Comparison of ENCODE assay signal across 32 cellular contexts in genomic region chr2:168997113-168997512, GRCh38. TPM values are rescaled to one million over a fixed set of nuclear protein-coding genes. Genes with fewer than 3 reads are reported as not detected.
DNase-seq lines count a peak whose midpoint lies in the region; ATAC-seq, FAIRE-seq and TF ChIP-seq lines count a peak whose summit lies in the region.
"Had no signal": no experiment of that assay in that cellular context is flagged by ENCODE, and none has a peak within 500 bp of the region (broad histone marks: within the 10 kb centered on the region; RNA-seq: fewer than 3 reads in every experiment).

No MANE protein-coding gene starts in this region.

- H3K4me3 Mint-ChIP-seq in neural progenitor cell = no peak overlapping the region
- H3K4me3 Mint-ChIP-seq: activated CD4-positive, alpha-beta memory T cell treated with anti-CD3 and anti-CD28 coated beads for 36 hours; activated naive CD8-positive, alpha-beta T cell; brain had no signal

- TF ChIP-seq EP300 in esophagus muscularis mucosa (IDR thresholded peaks at IDR 0.05) = no peak

- H3K27me3 ChIP-seq in right atrium auricular region = no peaks in the 10 kb centered on the region
- no peaks in the 10 kb centered on the region for H3K27me3 ChIP-seq in body of pancreas
- H3K27me3 ChIP-seq in hepatocyte = no peaks in the 10 kb centered on the region
- H3K27me3 ChIP-seq in esophagus muscularis mucosa = no peaks in the 10 kb centered on the region
- no peaks in the 10 kb centered on the region for H3K27me3 ChIP-seq in neural progenitor cell
- H3K27me3 ChIP-seq: BLaER1, colonic mucosa had no signal

- no peaks in the 10 kb centered on the region for H3K27me3 Mint-ChIP-seq in neural progenitor cell (ENCODE audit: insufficient read depth, low read depth)
- H3K27me3 Mint-ChIP-seq: brain had no signal

- H3K9me3 Mint-ChIP-seq in neural progenitor cell = no peaks in the 10 kb centered on the region
- H3K9me3 Mint-ChIP-seq: activated CD4-positive, alpha-beta memory T cell treated with anti-CD3 and anti-CD28 coated beads for 36 hours; activated T-helper 2 cell treated with anti-CD3 and anti-CD28 coated beads, Interferon-gamma antibody, Interleukin-2, Interleukin-4, amounts not matched to agents 10 μg/mL and 5 μg/mL and 100 μg/mL, durations not matched to agents 14 hours and 24 hours and 36 hours; brain had no signal

- DNase-seq in Right ventricle myocardium inferior (ENCODE audit: missing footprints) (no peak), right atrium auricular region (ENCODE audit: low spot score) (no peak), body of pancreas (no peak), hepatocyte (ENCODE audit: low spot score) (peak; percentile 13), esophagus muscularis mucosa (ENCODE audit: extremely low spot score) (no peak), neural progenitor cell (ENCODE audit: low spot score) (no peak), frontal cortex (ENCODE audit: low spot score in 2 of 2) (no peak)
- no peak for DNase-seq in activated effector memory CD4-positive, alpha-beta T cell treated with anti-CD3 and anti-CD28 coated beads, Interleukin-2, amount 50 U/mL, for 16 hours
- DNase-seq: ACHN; activated CD4-positive, alpha-beta memory T cell treated with anti-CD3 and anti-CD28 coated beads for 36 hours; activated CD8-positive, alpha-beta memory T cell treated with anti-CD3 and anti-CD28 coated beads, Interleukin-2, amount 50 U/mL, for 48 hours; colonic mucosa; COR-L47; DND-41; effector memory CD4-positive, alpha-beta T cell; H7; Karpas-422; kidney; NCI-H2029 treated with DMSO at 0.1 percent for 48 hours; stimulated activated CD4-positive, alpha-beta T cell treated with anti-CD3 and anti-CD28 coated beads, Interleukin-1b, Interleukin-23, amount 100 ng/mL, for 48 hours; substantia nigra; SW 1271; T1000 had no signal

- H3K4me3 ChIP-seq in right atrium auricular region = no peak overlapping the region
- no peak overlapping the region for H3K4me3 ChIP-seq in body of pancreas
- H3K4me3 ChIP-seq in hepatocyte = no peak overlapping the region
- no peak overlapping the region for H3K4me3 ChIP-seq in esophagus muscularis mucosa
- no peak overlapping the region for H3K4me3 ChIP-seq in neural progenitor cell
- H3K4me3 ChIP-seq: BLaER1, colonic mucosa, GM12878, prostate gland, skin epidermis had no signal

- intact Hi-C loops in Right ventricle myocardium inferior (cut with DNase I) (no loop called here), body of pancreas (cut with DNase I) (no loop called here), esophagus muscularis mucosa (cut with DNase I) (no loop called here)

- TF ChIP-seq POLR2A in body of pancreas (IDR thresholded peaks at IDR 0.05) (no peak), esophagus muscularis mucosa (IDR thresholded peaks at IDR 0.05; ENCODE audit: low read depth) (no peak)

- FAIRE-seq in frontal cortex (lab: Jason Lieb, UNC) = no peak
- FAIRE-seq: GM12878, kidney had no signal

- WGBS in body of pancreas, 2 donors = 14 to 32% methylated on average over 1 of the region's 1 CpG
- 33% methylated on average over 1 of the region's 1 CpG for WGBS in hepatocyte (ENCODE audit: low lambda C conversion rate, missing lambda C conversion rate)
- 45% methylated on average over 1 of the region's 1 CpG for WGBS in esophagus muscularis mucosa

- H3K9me3 ChIP-seq in right atrium auricular region (no peaks in the 10 kb centered on the region), body of pancreas (no peaks in the 10 kb centered on the region), hepatocyte (ENCODE audit: low read depth) (no peaks in the 10 kb centered on the region), esophagus muscularis mucosa (no peaks in the 10 kb centered on the region), neural progenitor cell (ENCODE audit: low read depth) (no peaks in the 10 kb centered on the region)
- H3K9me3 ChIP-seq: BLaER1, colonic mucosa, prostate gland had no signal

- H3K36me3 Mint-ChIP-seq in neural progenitor cell = no peaks in the 10 kb centered on the region
- H3K36me3 Mint-ChIP-seq: activated CD4-positive, alpha-beta memory T cell treated with anti-CD3 and anti-CD28 coated beads for 36 hours; activated naive CD8-positive, alpha-beta T cell; brain had no signal

- H3K4me2 ChIP-seq in hepatocyte (no peak overlapping the region), neural progenitor cell (no peak overlapping the region)
- H3K4me2 ChIP-seq: BLaER1 had no signal

- ATAC-seq in Right ventricle myocardium inferior (peak; percentile 65), body of pancreas (peak; percentile 12)
- ATAC-seq: esophagus mucosa, GM12878 had no signal

- no peak overlapping the region for H3K9ac ChIP-seq in neural progenitor cell
- H3K9ac ChIP-seq: BLaER1 had no signal

- H3K27ac ChIP-seq in right atrium auricular region = peak overlapping the region in 1 of 2 donors; percentile 35
- H3K27ac ChIP-seq in body of pancreas = no peak overlapping the region
- no peak overlapping the region for H3K27ac ChIP-seq in hepatocyte
- H3K27ac ChIP-seq in esophagus muscularis mucosa (replicated peaks in 1 of 4) = no peak overlapping the region
- no peak overlapping the region for H3K27ac ChIP-seq in neural progenitor cell
- H3K27ac ChIP-seq: BLaER1, colonic mucosa, prostate gland, skin epidermis had no signal

- no peak overlapping the region for H3K27ac Mint-ChIP-seq in neural progenitor cell
- H3K27ac Mint-ChIP-seq: activated CD4-positive, alpha-beta memory T cell treated with anti-CD3 and anti-CD28 coated beads for 36 hours; activated naive CD8-positive, alpha-beta T cell; activated T-helper 2 cell treated with anti-CD3 and anti-CD28 coated beads, Interferon-gamma antibody, Interleukin-2, Interleukin-4, amounts not matched to agents 10 μg/mL and 5 μg/mL and 100 μg/mL, durations not matched to agents 14 hours and 24 hours and 36 hours; brain had no signal

- H3K4me1 ChIP-seq in right atrium auricular region = peaks cover 0 to 13% of the 10 kb centered on the region in 2 donors
- H3K4me1 ChIP-seq in body of pancreas = no peaks in the 10 kb centered on the region
- peaks cover 3% of the 10 kb centered on the region for H3K4me1 ChIP-seq in hepatocyte (ENCODE audit: insufficient read depth)
- H3K4me1 ChIP-seq in esophagus muscularis mucosa = no peaks in the 10 kb centered on the region
- no peaks in the 10 kb centered on the region for H3K4me1 ChIP-seq in neural progenitor cell
- H3K4me1 ChIP-seq: BLaER1, colonic mucosa, prostate gland had no signal

- no peaks in the 10 kb centered on the region for H3K9me2 ChIP-seq in hepatocyte (replicated peaks; ENCODE audit: insufficient read depth)

- no peaks in the 10 kb centered on the region for H3K4me1 Mint-ChIP-seq in neural progenitor cell

- H2AFZ ChIP-seq in hepatocyte (no peak overlapping the region), neural progenitor cell (replicated peaks) (no peak overlapping the region)

- TF ChIP-seq CTCF in right atrium auricular region (IDR thresholded peaks at IDR 0.05) (no peak), body of pancreas (IDR thresholded peaks at IDR 0.05) (no peak), hepatocyte (IDR thresholded peaks at IDR 0.05; ENCODE audit: poor library complexity) (no peak), esophagus muscularis mucosa (IDR thresholded peaks at IDR 0.05) (no peak), neural progenitor cell (IDR thresholded peaks at IDR 0.05) (no peak)

- H4K20me1 ChIP-seq in hepatocyte (ENCODE audit: insufficient read depth, poor library complexity, severe bottlenecking) = no peaks in the 10 kb centered on the region
- H4K20me1 ChIP-seq in neural progenitor cell (ENCODE audit: low read depth) = no peaks in the 10 kb centered on the region
- H4K20me1 ChIP-seq: BLaER1 had no signal

- no peaks in the 10 kb centered on the region for H3F3A ChIP-seq in neural progenitor cell (ENCODE audit: low read depth)

- H3K79me2 ChIP-seq in hepatocyte (no peaks in the 10 kb centered on the region), neural progenitor cell (ENCODE audit: low read depth) (no peaks in the 10 kb centered on the region)

- H3K36me3 ChIP-seq in right atrium auricular region = no peaks in the 10 kb centered on the region
- no peaks in the 10 kb centered on the region for H3K36me3 ChIP-seq in body of pancreas (replicated peaks in 1 of 2; ENCODE audit: insufficient read depth in 1 of 2, low read depth in 2 of 2)
- no peaks in the 10 kb centered on the region for H3K36me3 ChIP-seq in hepatocyte (replicated peaks; ENCODE audit: insufficient read depth, low read depth)
- H3K36me3 ChIP-seq in esophagus muscularis mucosa = no peaks in the 10 kb centered on the region
- H3K36me3 ChIP-seq in neural progenitor cell = no peaks in the 10 kb centered on the region
- H3K36me3 ChIP-seq: BLaER1, colonic mucosa, prostate gland had no signal

RNA-seq across cellular contexts. Expression of gene ABCB11, which starts 34.0 kb away (rescaled TPM):
- total RNA-seq in Right ventricle myocardium inferior (0.32 TPM), right atrium auricular region (under 1 TPM; 0.12 to 0.33 TPM), body of pancreas (under 1 TPM in 1 of 2 donors, not detected in 1; 0.33 TPM), hepatocyte (7.3 and 9.2 TPM in 2 replicates), esophagus muscularis mucosa (under 1 TPM in 1 of 4 donors, not detected in 3; 0.06 TPM), neural progenitor cell (ENCODE audit: low replicate concordance) (0.09 TPM in 1 of 2 replicates, not detected in the other), frontal cortex (under 0.01 TPM)
- 2.0 and 2.7 TPM in 2 replicates for polyA plus RNA-seq in hepatocyte
- total RNA-seq: activated CD4-positive, alpha-beta memory T cell treated with anti-CD3 and anti-CD28 coated beads for 36 hours; esophagus mucosa; GM12878; lung microvascular endothelial cell had no signal
- polyA plus RNA-seq: GM12878 had no signal
